In the genomic region with DNA sequence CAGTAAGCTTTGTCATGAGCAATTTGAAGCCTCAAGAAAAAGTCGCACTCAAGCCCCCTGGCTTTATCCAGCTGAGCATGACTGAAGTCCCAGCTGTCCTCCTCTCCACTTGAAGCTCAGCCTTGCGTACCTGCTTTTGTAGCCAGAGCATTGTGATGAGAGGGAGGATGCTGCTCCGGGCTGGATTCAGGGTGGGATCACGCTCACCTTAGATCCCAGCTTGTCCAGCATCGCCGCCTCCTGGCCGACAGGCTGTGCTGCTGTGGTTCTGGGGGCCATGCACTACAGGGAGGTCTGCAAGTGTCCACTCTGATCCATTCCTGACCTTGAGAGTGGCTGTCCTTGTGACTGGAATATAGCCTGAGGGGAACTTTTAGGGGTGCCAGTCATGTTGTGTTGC, we compare ENCODE assay signal across 15 cellular contexts.
DNase-seq lines count a peak whose midpoint lies in the region; ATAC-seq and TF ChIP-seq lines count a peak whose summit lies in the region.
"Had no signal": no experiment of that assay in that cellular context is flagged by ENCODE, and none has a peak within 500 bp of the region (broad histone marks: within the 10 kb centered on the region; RNA-seq: fewer than 3 reads in every experiment).

No MANE protein-coding gene starts in this region.

- TF ChIP-seq CTCF in astrocyte of the spinal cord (IDR thresholded peaks at IDR 0.05; ENCODE audit: low read depth, low read length) (peak; percentile 5), neural cell (IDR thresholded peaks at IDR 0.05; ENCODE audit: poor library complexity, severe bottlenecking) (no peak)

- no peak overlapping the region for H3K4me2 ChIP-seq in neural cell (ENCODE audit: low read length)
- H3K4me2 ChIP-seq: BLaER1 treated with 17β-estradiol and CSF1 and Interleukin-3, amounts not matched to agents 10 nM and 100 nM had no signal

- no peaks in the 10 kb centered on the region for H3K27me3 ChIP-seq in neural cell (ENCODE audit: insufficient read depth, low read depth, low read length)

- intact Hi-C loops in left colon (cut with DNase I, micrococcal nuclease) = no loop called here

- no peak for TF ChIP-seq RAD21 in neural cell (conservative IDR thresholded peaks at IDR 0.05)

- ATAC-seq in left colon (no peak), HG03521 (IDR thresholded peaks at IDR 0.05; ENCODE audit: unreplicated experiment) (no peak), GM19397 (IDR thresholded peaks at IDR 0.05; ENCODE audit: unreplicated experiment) (no peak)
- ATAC-seq: GM12878, left lobe of liver had no signal

- H3K9me3 ChIP-seq in neural cell (ENCODE audit: low read length) = no peaks in the 10 kb centered on the region
- H3K9me3 ChIP-seq: BLaER1 treated with 17β-estradiol and CSF1 and Interleukin-3, amounts not matched to agents 10 nM and 100 nM had no signal

- in situ Hi-C loops in astrocyte of the spinal cord (cut with HindIII; ENCODE audit: low sequenced_read_pairs) = no loop called here

- TF ChIP-seq EP300 in neural cell (conservative IDR thresholded peaks at IDR 0.05; ENCODE audit: poor library complexity, severe bottlenecking) = no peak

- H3K4me3 ChIP-seq in astrocyte of the spinal cord (ENCODE audit: low read depth, low read length) (no peak overlapping the region), neural cell (ENCODE audit: low read length) (no peak overlapping the region)
- H3K4me3 ChIP-seq: BLaER1 treated with 17β-estradiol and CSF1 and Interleukin-3, amounts not matched to agents 10 nM and 100 nM; GM12878; SK-N-MC had no signal

- no peak overlapping the region for H3K27ac ChIP-seq in neural cell (ENCODE audit: low read length)
- H3K27ac ChIP-seq: BLaER1 treated with 17β-estradiol and CSF1 and Interleukin-3, amounts not matched to agents 10 nM and 100 nM; SK-N-MC had no signal

- H2AFZ ChIP-seq in neural cell (ENCODE audit: low read depth, low read length) = no peak overlapping the region

- H3K9ac ChIP-seq in neural cell (ENCODE audit: low read length) = no peak overlapping the region
- H3K9ac ChIP-seq: BLaER1 treated with 17β-estradiol and CSF1 and Interleukin-3, amounts not matched to agents 10 nM and 100 nM had no signal

- H3K9me2 ChIP-seq in neural cell (ENCODE audit: insufficient read depth, low read length) = no peaks in the 10 kb centered on the region

- peak; percentile 44 for DNase-seq in ELF-1 (ENCODE audit: low read depth, low spot score)
- DNase-seq in NCI-H187 treated with DMSO at 0.1 percent for 48 hours (lab: John Stamatoyannopoulos, UW) = peak; percentile 95
- DNase-seq in astrocyte of the spinal cord (ENCODE audit: low read depth, low spot score) = no peak
- DNase-seq in NCI-H2029 treated with DMSO at 0.1 percent for 48 hours (lab: John Stamatoyannopoulos, UW) = no peak
- DNase-seq in left colon = no peak
- DNase-seq: activated CD4-positive, alpha-beta memory T cell treated with anti-CD3 and anti-CD28 coated beads, Interleukin-2, amount 10 ng/mL, durations not matched to agents 7 days and 5 days; Karpas-422; NCI-H1930 had no signal

- no peaks in the 10 kb centered on the region for H3K79me2 ChIP-seq in neural cell (replicated peaks; ENCODE audit: insufficient read depth, low read length)

- H4K20me1 ChIP-seq in neural cell (ENCODE audit: insufficient read depth) = no peaks in the 10 kb centered on the region

- no peaks in the 10 kb centered on the region for H3K36me3 ChIP-seq in neural cell (ENCODE audit: insufficient read depth, low read length)
- H3K36me3 ChIP-seq: BLaER1 treated with 17β-estradiol and CSF1 and Interleukin-3, amounts not matched to agents 10 nM and 100 nM had no signal

- H3F3A ChIP-seq in neural cell (ENCODE audit: insufficient read depth, low read length, poor library complexity, severe bottlenecking) = no peaks in the 10 kb centered on the region

TF ChIP-seq in neural cell, 6 proteins besides CTCF, POLR2A, EP300 and RAD21:
- peak; percentile 20 for TF ChIP-seq SMC3 (conservative IDR thresholded peaks at IDR 0.05; ENCODE audit: poor library complexity)
- TF ChIP-seq MXI1 (conservative IDR thresholded peaks at IDR 0.05; ENCODE audit: poor library complexity, severe bottlenecking) = no peak

Comparison
In these comparisons a context has a peak if more than half of its experiments do, and no peak if none do; other contexts are left out.
1. DNase-seq: peak in ELF-1 (single experiment) and NCI-H187 treated with DMSO at 0.1 percent for 48 hours (single experiment); none in astrocyte of the spinal cord (single experiment), NCI-H2029 treated with DMSO at 0.1 percent for 48 hours (single experiment) and left colon (0 of 2).